ENCODE assay signal across 17 cellular contexts in the genomic region with DNA sequence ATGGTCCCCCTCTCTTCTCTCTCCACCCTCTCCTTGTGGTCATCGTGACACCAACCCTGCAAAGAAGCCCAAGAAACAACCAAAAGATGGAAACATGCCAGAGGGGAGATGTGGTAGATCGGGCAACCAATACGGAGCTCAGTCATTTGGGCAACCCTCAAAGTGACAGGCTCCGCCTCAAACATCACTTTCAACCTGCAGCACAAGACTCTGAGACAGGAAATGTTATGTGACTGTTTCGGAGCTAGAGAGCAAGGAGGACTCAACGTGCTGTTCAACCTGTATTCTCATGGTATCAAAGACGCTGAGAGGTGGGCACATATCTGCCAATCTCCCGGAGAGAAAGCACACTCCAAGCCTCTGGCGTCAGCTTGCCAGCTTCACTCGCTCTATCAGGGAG. TPM values are rescaled to one million over a fixed set of nuclear protein-coding genes. Genes with fewer than 3 reads are reported as not detected.
DNase-seq lines count a peak whose midpoint lies in the region; ATAC-seq lines count a peak whose summit lies in the region.
"Had no signal": no experiment of that assay in that cellular context is flagged by ENCODE, and none has a peak within 500 bp of the region (broad histone marks: within the 10 kb centered on the region; RNA-seq: fewer than 3 reads in every experiment).

No MANE protein-coding gene starts in this region.

- no peaks in the 10 kb centered on the region for H3K9me3 Mint-ChIP-seq in central memory CD8-positive, alpha-beta T cell
- H3K9me3 Mint-ChIP-seq in stimulated activated naive B cell treated with anti-CD40 and anti-IgM and Interleukin-4, amounts not matched to agents 10 μg/mL and 1 μg/mL and 100 μg/mL, for 72 hours = peaks cover 0 to 2% of the 10 kb centered on the region in 2 donors

- peaks cover 6% of the 10 kb centered on the region for H3K36me3 Mint-ChIP-seq in central memory CD8-positive, alpha-beta T cell (ENCODE audit: insufficient read depth)
- peaks cover 0 to 4% of the 10 kb centered on the region in 2 donors for H3K36me3 Mint-ChIP-seq in stimulated activated naive B cell treated with anti-CD40 and anti-IgM and Interleukin-4, amounts not matched to agents 10 μg/mL and 1 μg/mL and 100 μg/mL, for 72 hours

- peaks cover 12% of the 10 kb centered on the region for H3K4me1 Mint-ChIP-seq in central memory CD8-positive, alpha-beta T cell
- peaks cover 11 to 48% of the 10 kb centered on the region in 2 donors for H3K4me1 Mint-ChIP-seq in stimulated activated naive B cell treated with anti-CD40 and anti-IgM and Interleukin-4, amounts not matched to agents 10 μg/mL and 1 μg/mL and 100 μg/mL, for 72 hours

- peak overlapping the region; percentile 56 for H3K27ac Mint-ChIP-seq in central memory CD8-positive, alpha-beta T cell (ENCODE audit: low read depth)
- H3K27ac Mint-ChIP-seq in stimulated activated naive B cell treated with anti-CD40 and anti-IgM and Interleukin-4, amounts not matched to agents 10 μg/mL and 1 μg/mL and 100 μg/mL, for 72 hours = peak overlapping the region; percentile 68

- DNase-seq in activated CD4-positive, CD25-positive, alpha-beta regulatory T cell (lab: John Stamatoyannopoulos, UW) = no peak
- DNase-seq in activated T-cell treated with anti-CD3 and anti-CD28 coated beads for 24 hours (ENCODE audit: low read depth) (peak; percentile 42), left ventricle myocardium superior (no peak)
- DNase-seq in central memory CD8-positive, alpha-beta T cell (ENCODE audit: low spot score in 2 of 2) = no peak
- no peak for DNase-seq in stimulated activated naive B cell treated with anti-CD40 and anti-IgM and Interleukin-4, amounts not matched to agents 10 μg/mL and 1 μg/mL and 100 μg/mL, for 72 hours
- DNase-seq: 8988T, brain microvascular endothelial cell, COR-L47, IMR-90, kidney, NCI-H1417 treated with DMSO at 0.1 percent for 48 hours, NCI-H524, PC-9, tibial artery had no signal

- peak overlapping the region; percentile 56 for H3K4me3 Mint-ChIP-seq in central memory CD8-positive, alpha-beta T cell
- H3K4me3 Mint-ChIP-seq in stimulated activated naive B cell treated with anti-CD40 and anti-IgM and Interleukin-4, amounts not matched to agents 10 μg/mL and 1 μg/mL and 100 μg/mL, for 72 hours = peak overlapping the region in 1 of 2 donors; percentile 61

- peak; percentile 85 to 91 for ATAC-seq in activated CD4-positive, CD25-positive, alpha-beta regulatory T cell treated with anti-CD3 and anti-CD28 coated beads, Interleukin-2, amount 50 U/mL, for 24 hours
- peak; percentile 71 for ATAC-seq in central memory CD8-positive, alpha-beta T cell (replicated peaks; ENCODE audit: extremely low read depth, poor library complexity, severe bottlenecking)
- ATAC-seq in stimulated activated naive B cell treated with anti-CD40 and anti-IgM and Interleukin-4, amounts not matched to agents 10 μg/mL and 1 μg/mL and 100 μg/mL, for 72 hours (replicated peaks) = peak; percentile 64 to 87
- no peak for ATAC-seq in GM18870 (IDR thresholded peaks at IDR 0.05; ENCODE audit: unreplicated experiment)
- no peak for ATAC-seq in GM21390 (IDR thresholded peaks at IDR 0.05; ENCODE audit: unreplicated experiment)
- ATAC-seq in left ventricle myocardium superior = no peak

- intact Hi-C loops in left ventricle myocardium superior (cut with micrococcal nuclease) = no loop called here

- H3K27me3 Mint-ChIP-seq in central memory CD8-positive, alpha-beta T cell = no peaks in the 10 kb centered on the region
- peaks cover 19 to 36% of the 10 kb centered on the region in 2 donors for H3K27me3 Mint-ChIP-seq in stimulated activated naive B cell treated with anti-CD40 and anti-IgM and Interleukin-4, amounts not matched to agents 10 μg/mL and 1 μg/mL and 100 μg/mL, for 72 hours

RNA-seq across cellular contexts. Expression of gene B3GNT5, which starts 28.5 kb away (rescaled TPM):
- 2.1 TPM for total RNA-seq in left ventricle myocardium superior

Comparison
In these comparisons a context has a peak if more than half of its experiments do, and no peak if none do; other contexts are left out.
1. ATAC-seq: peak in activated CD4-positive, CD25-positive, alpha-beta regulatory T cell treated with anti-CD3 and anti-CD28 coated beads, Interleukin-2, amount 50 U/mL, for 24 hours (2 of 2), central memory CD8-positive, alpha-beta T cell (single experiment) and stimulated activated naive B cell treated with anti-CD40 and anti-IgM and Interleukin-4, amounts not matched to agents 10 μg/mL and 1 μg/mL and 100 μg/mL, for 72 hours (2 of 2); none in GM18870 (single experiment), GM21390 (single experiment) and left ventricle myocardium superior (single experiment).